Comparison of ENCODE assay signal across 9 cellular contexts in the genomic region with DNA sequence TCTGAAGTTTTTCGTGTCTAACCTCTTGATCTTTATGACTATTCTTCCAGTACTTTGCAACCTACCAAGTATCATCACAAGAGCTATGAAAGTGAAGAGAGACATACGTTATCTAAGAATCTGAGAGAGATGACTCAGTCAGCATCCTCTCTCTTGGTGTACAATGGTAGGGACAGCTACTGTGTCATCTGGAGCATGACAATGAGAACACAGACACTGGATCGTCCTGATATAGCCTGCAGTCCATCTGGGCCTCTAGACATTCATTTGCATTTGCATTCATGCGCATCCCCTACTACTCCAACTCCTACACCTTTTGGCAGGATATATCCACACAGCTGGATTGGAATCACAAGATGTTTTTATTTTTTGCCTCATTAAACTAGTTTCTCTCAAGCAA.
A peak's percentile ranks its signal among the peaks of the same experiment; 100 is the strongest.
DNase-seq lines count a peak whose midpoint lies in the region; ATAC-seq and TF ChIP-seq lines count a peak whose summit lies in the region.
"Had no signal": no experiment of that assay in that cellular context is flagged by ENCODE, and none has a peak within 500 bp of the region (broad histone marks: within the 10 kb centered on the region; RNA-seq: fewer than 3 reads in every experiment).

No MANE protein-coding gene starts in this region.

- H3K4me3 Mint-ChIP-seq in activated naive CD4-positive, alpha-beta T cell treated with anti-CD3 and anti-CD28 coated beads, Interleukin-2, amount 50 U/mL, for 24 hours, result no peak overlapping the region

- H3K27me3 ChIP-seq in tibial artery, result no peaks in the 10 kb centered on the region

- DNase-seq in activated naive CD4-positive, alpha-beta T cell (lab: John Stamatoyannopoulos, UW), result no peak
- DNase-seq in superior temporal gyrus (ENCODE audit: extremely low spot score), result peak; percentile 88
- no peak for DNase-seq in tibial artery
- DNase-seq in activated effector memory CD4-positive, alpha-beta T cell treated with anti-CD3 and anti-CD28 coated beads, Interleukin-2, amount 50 U/mL, for 16 hours, result no peak
- DNase-seq in ACHN, result no peak

- no peaks in the 10 kb centered on the region for H3K36me3 Mint-ChIP-seq in activated naive CD4-positive, alpha-beta T cell treated with anti-CD3 and anti-CD28 coated beads, Interleukin-2, amount 50 U/mL, for 24 hours

- H3K9me3 Mint-ChIP-seq in activated naive CD4-positive, alpha-beta T cell treated with anti-CD3 and anti-CD28 coated beads, Interleukin-2, amount 50 U/mL, for 24 hours, result no peaks in the 10 kb centered on the region

- no peaks in the 10 kb centered on the region for H3K4me1 Mint-ChIP-seq in activated naive CD4-positive, alpha-beta T cell treated with anti-CD3 and anti-CD28 coated beads, Interleukin-2, amount 50 U/mL, for 24 hours

- H3K27ac ChIP-seq in tibial artery, result no peak overlapping the region

- H3K27ac Mint-ChIP-seq in activated naive CD4-positive, alpha-beta T cell treated with anti-CD3 and anti-CD28 coated beads, Interleukin-2, amount 50 U/mL, for 24 hours, result peak overlapping the region; percentile 3

- no peak for TF ChIP-seq CTCF in tibial artery (IDR thresholded peaks at IDR 0.05)

- H3K4me3 ChIP-seq in tibial artery, result no peak overlapping the region
- H3K4me3 ChIP-seq: lung had no signal

- peaks cover 5% of the 10 kb centered on the region for H3K27me3 Mint-ChIP-seq in activated naive CD4-positive, alpha-beta T cell treated with anti-CD3 and anti-CD28 coated beads, Interleukin-2, amount 50 U/mL, for 24 hours

- in situ Hi-C loops in ACHN (cut with HindIII; ENCODE audit: low pct_ligation_motif_present, low pct_unique_long_range_greater_than_20kb, low sequenced_read_pairs), result no loop called here

- intact Hi-C loops in tibial artery (cut with DNase I; ENCODE audit: low total_unique reads), result no loop called here

- H3K36me3 ChIP-seq in tibial artery, result no peaks in the 10 kb centered on the region

- H3K4me1 ChIP-seq in tibial artery, result no peaks in the 10 kb centered on the region

- H3K9me3 ChIP-seq in tibial artery, result no peaks in the 10 kb centered on the region

- peak; percentile 98 for ATAC-seq in HG02610 (IDR thresholded peaks at IDR 0.05; ENCODE audit: unreplicated experiment)
- peak; percentile 99 for ATAC-seq in HG03469 (IDR thresholded peaks at IDR 0.05; ENCODE audit: unreplicated experiment)
